Comparison of ENCODE assay signal across 16 cellular contexts in the genomic region with DNA sequence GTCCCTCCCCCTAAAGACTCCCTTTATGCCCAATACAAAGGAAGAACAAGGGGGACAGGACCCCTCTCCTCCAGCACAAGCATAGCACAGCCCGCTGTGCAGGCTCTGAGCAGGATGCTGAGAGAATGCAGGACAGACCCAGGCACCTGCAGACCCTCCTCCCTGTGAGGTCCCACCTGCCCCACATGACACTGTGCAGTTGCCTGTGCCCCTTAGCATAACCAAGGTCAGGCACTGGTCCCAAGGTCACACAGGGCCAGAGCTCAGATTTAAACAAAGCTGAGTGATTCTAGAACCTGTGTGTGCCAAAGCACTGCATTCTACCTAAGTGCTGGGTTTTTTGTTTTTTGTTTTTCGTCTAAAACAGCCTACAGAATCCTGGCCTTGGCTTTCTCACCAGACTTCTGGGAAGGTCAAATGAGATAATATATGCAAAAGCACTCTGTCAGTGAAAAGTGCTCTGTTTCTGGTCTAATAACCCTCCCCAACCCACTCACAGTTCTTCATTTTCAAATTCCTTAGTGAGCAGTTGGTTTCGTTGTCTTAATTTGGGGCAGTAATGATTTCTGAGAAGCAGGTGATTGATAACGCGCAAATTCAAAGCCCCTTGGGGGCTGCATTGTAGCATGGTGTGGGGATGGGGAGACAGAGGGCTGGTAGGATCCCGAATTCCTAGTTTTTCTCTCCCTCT.
DNase-seq lines count a peak whose midpoint lies in the region; ATAC-seq, FAIRE-seq and TF ChIP-seq lines count a peak whose summit lies in the region.
"Had no signal": no experiment of that assay in that cellular context is flagged by ENCODE, and none has a peak within 500 bp of the region (broad histone marks: within the 10 kb centered on the region; RNA-seq: fewer than 3 reads in every experiment).

No MANE protein-coding gene starts in this region.

- ATAC-seq in GM18870 (IDR thresholded peaks at IDR 0.05; ENCODE audit: unreplicated experiment) (peak; percentile 86), GM21529 (IDR thresholded peaks at IDR 0.05; ENCODE audit: unreplicated experiment) (peak; percentile 86), HG03066 (IDR thresholded peaks at IDR 0.05; ENCODE audit: low read depth, unreplicated experiment) (peak; percentile 89)
- ATAC-seq: activated CD8-positive, alpha-beta T cell treated with anti-CD3 and anti-CD28 coated beads, Interleukin-2, amount 10 ng/mL, durations not matched to agents 7 days and 5 days; stimulated activated naive CD8-positive, alpha-beta T cell treated with anti-CD3 and anti-CD28 coated beads, Interleukin-15, amount 100 ng/mL, for 72 hours had no signal

- FAIRE-seq in kidney (lab: Jason Lieb, UNC): no peak

- no peak for TF ChIP-seq CTCF in kidney (IDR thresholded peaks at IDR 0.05; ENCODE audit: borderline replicate concordance, extremely low read depth, insufficient read depth)

- no peaks in the 10 kb centered on the region for H3K36me3 ChIP-seq in kidney (ENCODE audit: control insufficient read depth in 1 of 2, insufficient read depth in 2 of 2, low read length in 2 of 2)
- H3K36me3 ChIP-seq in MG63: no peaks in the 10 kb centered on the region
- H3K36me3 ChIP-seq: BE2C had no signal

- H3K27me3 ChIP-seq in MG63: no peaks in the 10 kb centered on the region
- H3K27me3 ChIP-seq: BE2C had no signal

- peaks cover 3 to 6% of the 10 kb centered on the region in 2 donors for H3K4me1 ChIP-seq in kidney (ENCODE audit: control insufficient read depth in 1 of 2, insufficient read depth in 1 of 2, low read depth in 1 of 2, low read length in 2 of 2)
- H3K4me1 ChIP-seq: BE2C had no signal

- no peak overlapping the region for H3K4me3 ChIP-seq in kidney (ENCODE audit: low read length in 2 of 2)
- H3K4me3 ChIP-seq in MG63: no peak overlapping the region

- no peak overlapping the region for H3K9ac ChIP-seq in kidney (ENCODE audit: low read length in 2 of 2)

- no peak for DNase-seq in kidney
- no peak for DNase-seq in COLO829 (ENCODE audit: low spot score)
- DNase-seq in MG63: no peak
- DNase-seq in DMS153 treated with DMSO at 0.1 percent for 48 hours (lab: John Stamatoyannopoulos, UW; ENCODE audit: unreplicated experiment): no peak
- no peak for DNase-seq in NCI-H226
- DNase-seq: activated CD8-positive, alpha-beta T cell treated with anti-CD3 and anti-CD28 coated beads, Interleukin-2, amount 10 ng/mL, durations not matched to agents 7 days and 5 days; BE2C; GOT3; immature natural killer cell; NCI-H1694 treated with DMSO at 0.1 percent for 48 hours; stimulated activated CD4-positive, alpha-beta T cell treated with anti-CD3 and anti-CD28 coated beads, Interleukin-4, amount 100 ng/mL, for 1 hour; stimulated activated naive CD8-positive, alpha-beta T cell treated with anti-CD3 and anti-CD28 coated beads, Interleukin-15, amount 100 ng/mL, for 72 hours; T-helper 1 cell had no signal

- intact Hi-C loops in kidney (cut with DNase I): no loop called here

- peak overlapping the region; percentile 20 to 45 for H3K27ac ChIP-seq in kidney (ENCODE audit: low read depth in 2 of 2, low read length in 2 of 2)

- H3K9me3 ChIP-seq in kidney (ENCODE audit: control insufficient read depth in 1 of 2, low read length in 2 of 2): no peaks in the 10 kb centered on the region
- H3K9me3 ChIP-seq in MG63: no peaks in the 10 kb centered on the region
- H3K9me3 ChIP-seq: BE2C had no signal
